In genomic region chrX:149074429-149074828, GRCh38 we compare ENCODE assay signal across 8 cellular contexts.
DNase-seq lines count a peak whose midpoint lies in the region; ATAC-seq and TF ChIP-seq lines count a peak whose summit lies in the region.

No MANE protein-coding gene starts in this region.

- POLR2A ChIA-PET in HEK293T (lab: Yijun Ruan, JAX): no interaction called here

- CTCF ChIA-PET in HEK293T (lab: Yijun Ruan, JAX): no interaction called here

- no peak for ATAC-seq in SK-N-SH treated with all-trans-retinoic acid at 6 μM for 48 hours

- DNase-seq in stimulated activated CD4-positive, alpha-beta T cell treated with anti-CD3 and anti-CD28 coated beads, Interleukin-12 subunit alpha, Interleukin-12 subunit beta, amount 100 ng/mL, for 4 hours: peak; percentile 0
- no peak for DNase-seq in stimulated activated CD4-positive, alpha-beta T cell treated with anti-CD3 and anti-CD28 coated beads, Interleukin-2, amount 100 ng/mL, for 48 hours
- DNase-seq in KG1 (lab: John Stamatoyannopoulos, UW) (peak; percentile 5), fibroblast of peridontal ligament (ENCODE audit: extremely low read depth) (peak; percentile 30), ureter (ENCODE audit: low spot score) (peak; percentile 45), NCI-H446 treated with DMSO at 0.1 percent for 48 hours (lab: John Stamatoyannopoulos, UW) (no peak), HEK293T (ENCODE audit: extremely low spot score) (no peak)

TF ChIP-seq in SK-N-SH treated with all-trans-retinoic acid at 6 μM for 48 hours, 23 proteins besides CTCF, POLR2A, EP300 and RAD21:
- TF ChIP-seq PPARA (CRISPR knock-in tag; IDR thresholded peaks at IDR 0.05; ENCODE audit: borderline replicate concordance): no peak
- no peak for TF ChIP-seq SNAI2 (CRISPR knock-in tag; IDR thresholded peaks at IDR 0.05)
- no peak for TF ChIP-seq ZFP30 (CRISPR knock-in tag; IDR thresholded peaks at IDR 0.05)
- no peak for TF ChIP-seq ZNF8 (CRISPR knock-in tag; IDR thresholded peaks at IDR 0.05)
- TF ChIP-seq TCF4 (CRISPR knock-in tag; IDR thresholded peaks at IDR 0.05; ENCODE audit: borderline replicate concordance): no peak
- no peak for TF ChIP-seq CSRNP3 (CRISPR knock-in tag; IDR thresholded peaks at IDR 0.05)
- no peak for TF ChIP-seq TSHZ2 (CRISPR knock-in tag; IDR thresholded peaks at IDR 0.05)
- no peak for TF ChIP-seq ESRRG (CRISPR knock-in tag; IDR thresholded peaks at IDR 0.05)
- no peak for TF ChIP-seq ISL1 (CRISPR knock-in tag; IDR thresholded peaks at IDR 0.05)
- no peak for TF ChIP-seq TOX (CRISPR knock-in tag; IDR thresholded peaks at IDR 0.05; ENCODE audit: borderline replicate concordance)
- no peak for TF ChIP-seq RARB (CRISPR knock-in tag; IDR thresholded peaks at IDR 0.05)

TF ChIP-seq in HEK293T, 16 proteins besides CTCF, POLR2A, EP300 and RAD21:
- TF ChIP-seq FOXK2 (IDR thresholded peaks at IDR 0.05): no peak
- no peak for TF ChIP-seq PKNOX1 (IDR thresholded peaks at IDR 0.05)
- no peak for TF ChIP-seq BHLHE40 (IDR thresholded peaks at IDR 0.05; ENCODE audit: borderline replicate concordance)
- TF ChIP-seq FOXA1 (IDR thresholded peaks at IDR 0.05): no peak
- no peak for TF ChIP-seq LEF1 (IDR thresholded peaks at IDR 0.05; ENCODE audit: borderline replicate concordance)
- no peak for TF ChIP-seq SUZ12 (IDR thresholded peaks at IDR 0.05)
- no peak for TF ChIP-seq CTBP1 (IDR thresholded peaks at IDR 0.05; ENCODE audit: borderline replicate concordance)
- TF ChIP-seq ZNF384 (IDR thresholded peaks at IDR 0.05): no peak
- TF ChIP-seq HDGF (IDR thresholded peaks at IDR 0.05; ENCODE audit: borderline replicate concordance): no peak
- TF ChIP-seq SP1 (IDR thresholded peaks at IDR 0.05): no peak
- no peak for TF ChIP-seq TARDBP (IDR thresholded peaks at IDR 0.05)
- TF ChIP-seq NFRKB (IDR thresholded peaks at IDR 0.05): no peak
- no peak for TF ChIP-seq L3MBTL2 (conservative IDR thresholded peaks at IDR 0.05)
- TF ChIP-seq FOXM1 (IDR thresholded peaks at IDR 0.05; ENCODE audit: borderline replicate concordance): no peak
- TF ChIP-seq ELF4 (IDR thresholded peaks at IDR 0.05): no peak
- TF ChIP-seq ARNT (IDR thresholded peaks at IDR 0.05): no peak
TF ChIP-seq in HEK293T: peak in this region for 0.

Comparison
In these comparisons a context has a peak if more than half of its experiments do, and no peak if none do; other contexts are left out.
1. DNase-seq: peak in stimulated activated CD4-positive, alpha-beta T cell treated with anti-CD3 and anti-CD28 coated beads, Interleukin-12 subunit alpha, Interleukin-12 subunit beta, amount 100 ng/mL, for 4 hours (single experiment), KG1 (single experiment), fibroblast of peridontal ligament (single experiment) and ureter (single experiment); none in stimulated activated CD4-positive, alpha-beta T cell treated with anti-CD3 and anti-CD28 coated beads, Interleukin-2, amount 100 ng/mL, for 48 hours (0 of 2), NCI-H446 treated with DMSO at 0.1 percent for 48 hours (single experiment) and HEK293T (single experiment).